In the genomic region with DNA sequence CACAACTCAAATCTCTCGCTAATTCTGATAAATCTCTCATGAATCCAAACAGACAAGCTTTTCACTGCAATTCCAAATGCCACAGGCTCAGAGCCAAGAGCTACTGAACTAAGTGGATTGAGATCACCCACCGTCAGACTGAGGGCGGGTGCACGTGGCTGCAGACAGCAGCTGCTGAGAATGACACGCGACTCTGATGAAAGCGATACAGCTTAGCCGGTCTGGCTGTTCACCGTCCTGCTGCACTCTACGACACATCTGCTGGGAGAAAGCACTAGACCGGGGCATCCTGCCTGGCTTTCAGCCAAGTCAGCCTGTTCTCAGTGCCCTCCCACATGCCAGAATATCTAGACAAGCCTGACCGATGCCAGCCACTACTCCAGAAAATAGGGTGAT, we compare ENCODE assay signal across 8 cellular contexts. TPM values are rescaled to one million over a fixed set of nuclear protein-coding genes. Genes with fewer than 3 reads are reported as not detected.
DNase-seq lines count a peak whose midpoint lies in the region; ATAC-seq and TF ChIP-seq lines count a peak whose summit lies in the region.

No MANE protein-coding gene starts in this region.

- H3K9me3 ChIP-seq in transverse colon: no peaks in the 10 kb centered on the region

- no peak overlapping the region for H3K4me3 Mint-ChIP-seq in activated naive CD4-positive, alpha-beta T cell treated with anti-CD3 and anti-CD28 coated beads, Interleukin-2, amount 10 ng/mL, durations not matched to agents 7 days and 5 days
- no peak overlapping the region for H3K4me3 Mint-ChIP-seq in activated naive CD8-positive, alpha-beta T cell treated with anti-CD3 and anti-CD28 coated beads, Interleukin-2, amount 50 U/mL, for 24 hours

- ATAC-seq in activated naive CD4-positive, alpha-beta T cell treated with anti-CD3 and anti-CD28 coated beads, Interleukin-2, amount 50 U/mL, for 72 hours: peak in 1 of 2 donors; percentile 28
- ATAC-seq in activated naive CD8-positive, alpha-beta T cell treated with anti-CD3 and anti-CD28 coated beads, Interleukin-2, amount 50 U/mL, for 24 hours: peak; percentile 20
- no peak for ATAC-seq in HG03432 (IDR thresholded peaks at IDR 0.05; ENCODE audit: unreplicated experiment)

- no peaks in the 10 kb centered on the region for H3K27me3 Mint-ChIP-seq in activated naive CD4-positive, alpha-beta T cell treated with anti-CD3 and anti-CD28 coated beads, Interleukin-2, amount 10 ng/mL, durations not matched to agents 7 days and 5 days
- no peaks in the 10 kb centered on the region for H3K27me3 Mint-ChIP-seq in activated naive CD8-positive, alpha-beta T cell treated with anti-CD3 and anti-CD28 coated beads, Interleukin-2, amount 50 U/mL, for 24 hours

- no peaks in the 10 kb centered on the region for H3K4me1 ChIP-seq in transverse colon

- no peak for TF ChIP-seq EP300 in transverse colon (IDR thresholded peaks at IDR 0.05; ENCODE audit: low read depth)

- no peaks in the 10 kb centered on the region for H3K9me3 Mint-ChIP-seq in activated naive CD4-positive, alpha-beta T cell treated with anti-CD3 and anti-CD28 coated beads, Interleukin-2, amount 50 U/mL, for 72 hours
- no peaks in the 10 kb centered on the region for H3K9me3 Mint-ChIP-seq in activated naive CD4-positive, alpha-beta T cell treated with anti-CD3 and anti-CD28 coated beads, Interleukin-2, amount 10 ng/mL, durations not matched to agents 7 days and 5 days
- no peaks in the 10 kb centered on the region for H3K9me3 Mint-ChIP-seq in activated naive CD8-positive, alpha-beta T cell treated with anti-CD3 and anti-CD28 coated beads, Interleukin-2, amount 50 U/mL, for 24 hours

- H3K36me3 Mint-ChIP-seq in activated naive CD4-positive, alpha-beta T cell treated with anti-CD3 and anti-CD28 coated beads, Interleukin-2, amount 50 U/mL, for 72 hours: peaks cover 12 to 39% of the 10 kb centered on the region in 2 donors
- peaks cover 61% of the 10 kb centered on the region for H3K36me3 Mint-ChIP-seq in activated naive CD4-positive, alpha-beta T cell treated with anti-CD3 and anti-CD28 coated beads, Interleukin-2, amount 10 ng/mL, durations not matched to agents 7 days and 5 days
- peaks cover 43% of the 10 kb centered on the region for H3K36me3 Mint-ChIP-seq in activated naive CD8-positive, alpha-beta T cell treated with anti-CD3 and anti-CD28 coated beads, Interleukin-2, amount 50 U/mL, for 24 hours (ENCODE audit: low read depth)

- intact Hi-C loops in transverse colon (cut with DNase I; ENCODE audit: low total_unique reads): no loop called here

- TF ChIP-seq CTCF in transverse colon (IDR thresholded peaks at IDR 0.05): no peak

- no peak overlapping the region for H3K4me3 ChIP-seq in transverse colon

- TF ChIP-seq POLR2A in transverse colon (IDR thresholded peaks at IDR 0.05): no peak

- CTCF ChIA-PET in activated naive CD4-positive, alpha-beta T cell treated with anti-CD3 and anti-CD28 coated beads, Interleukin-2, amount 10 ng/mL, durations not matched to agents 7 days and 5 days (lab: Charles Lee): no interaction called here

- H3K36me3 ChIP-seq in transverse colon: peaks cover 0 to 3% (median 0%) of the 10 kb centered on the region in 4 donors

- H3K27ac Mint-ChIP-seq in activated naive CD4-positive, alpha-beta T cell treated with anti-CD3 and anti-CD28 coated beads, Interleukin-2, amount 50 U/mL, for 72 hours: peak overlapping the region; percentile 23 to 69
- H3K27ac Mint-ChIP-seq in activated naive CD4-positive, alpha-beta T cell treated with anti-CD3 and anti-CD28 coated beads, Interleukin-2, amount 10 ng/mL, durations not matched to agents 7 days and 5 days: no peak overlapping the region
- H3K27ac Mint-ChIP-seq in activated naive CD8-positive, alpha-beta T cell treated with anti-CD3 and anti-CD28 coated beads, Interleukin-2, amount 50 U/mL, for 24 hours: no peak overlapping the region

- H3K4me1 Mint-ChIP-seq in activated naive CD4-positive, alpha-beta T cell treated with anti-CD3 and anti-CD28 coated beads, Interleukin-2, amount 10 ng/mL, durations not matched to agents 7 days and 5 days: peaks cover 7% of the 10 kb centered on the region
- H3K4me1 Mint-ChIP-seq in activated naive CD8-positive, alpha-beta T cell treated with anti-CD3 and anti-CD28 coated beads, Interleukin-2, amount 50 U/mL, for 24 hours: peaks cover 19% of the 10 kb centered on the region

- H3K27me3 ChIP-seq in transverse colon: no peaks in the 10 kb centered on the region

- no peak overlapping the region for H3K27ac ChIP-seq in transverse colon

- in situ Hi-C loops in transverse colon (cut with MboI; ENCODE audit: low pct_ligation_motif_present in 1 of 4, low pct_unique_long_range_greater_than_20kb in 1 of 4, low sequenced_read_pairs in 3 of 4): no loop called here

- 50 to 68% methylated on average over 1 to 12 of the region's 12 CpGs for WGBS in transverse colon (ENCODE audit: low coverage in 1 of 2), 2 donors

- DNase-seq in activated naive CD4-positive, alpha-beta T cell treated with anti-CD3 and anti-CD28 coated beads, Interleukin-2, amount 50 U/mL, for 72 hours (ENCODE audit: low spot score in 2 of 2): no peak
- DNase-seq in activated naive CD4-positive, alpha-beta T cell treated with anti-CD3 and anti-CD28 coated beads, Interleukin-2, amount 10 ng/mL, durations not matched to agents 7 days and 5 days: no peak
- DNase-seq in NCI-H1436 treated with DMSO at 0.1 percent for 48 hours (lab: John Stamatoyannopoulos, UW) (peak; percentile 29), hippocampal formation (lab: John Stamatoyannopoulos, UW) (peak; percentile 75 to 79), transverse colon (peak; percentile 34), islet precursor cell (no peak)
- no peak for DNase-seq in activated naive CD8-positive, alpha-beta T cell treated with anti-CD3 and anti-CD28 coated beads, Interleukin-2, amount 50 U/mL, for 24 hours

RNA-seq across cellular contexts. Expression of a gene that starts 42.6 kb away (rescaled TPM):
- total RNA-seq in activated naive CD4-positive, alpha-beta T cell treated with anti-CD3 and anti-CD28 coated beads, Interleukin-2, amount 50 U/mL, for 72 hours: 100 to 1,000 TPM in 1 of 2 donors, 10 to 100 TPM in 1; 75.4 to 114 TPM
- 100 to 1,000 TPM in 1 of 4 donors, 10 to 100 TPM in 3; 45.2 to 193 (median 57.4) TPM for total RNA-seq in transverse colon

Comparison
In these comparisons a context has a peak if more than half of its experiments do, and no peak if none do; other contexts are left out.
1. H3K27ac Mint-ChIP-seq: peak in activated naive CD4-positive, alpha-beta T cell treated with anti-CD3 and anti-CD28 coated beads, Interleukin-2, amount 50 U/mL, for 72 hours (2 of 2); none in activated naive CD4-positive, alpha-beta T cell treated with anti-CD3 and anti-CD28 coated beads, Interleukin-2, amount 10 ng/mL, durations not matched to agents 7 days and 5 days (single experiment) and activated naive CD8-positive, alpha-beta T cell treated with anti-CD3 and anti-CD28 coated beads, Interleukin-2, amount 50 U/mL, for 24 hours (single experiment).
2. DNase-seq: peak in NCI-H1436 treated with DMSO at 0.1 percent for 48 hours (single experiment), hippocampal formation (2 of 2) and transverse colon (single experiment); none in activated naive CD4-positive, alpha-beta T cell treated with anti-CD3 and anti-CD28 coated beads, Interleukin-2, amount 50 U/mL, for 72 hours (0 of 2), activated naive CD4-positive, alpha-beta T cell treated with anti-CD3 and anti-CD28 coated beads, Interleukin-2, amount 10 ng/mL, durations not matched to agents 7 days and 5 days (single experiment), activated naive CD8-positive, alpha-beta T cell treated with anti-CD3 and anti-CD28 coated beads, Interleukin-2, amount 50 U/mL, for 24 hours (single experiment) and islet precursor cell (single experiment).